In the genomic region with DNA sequence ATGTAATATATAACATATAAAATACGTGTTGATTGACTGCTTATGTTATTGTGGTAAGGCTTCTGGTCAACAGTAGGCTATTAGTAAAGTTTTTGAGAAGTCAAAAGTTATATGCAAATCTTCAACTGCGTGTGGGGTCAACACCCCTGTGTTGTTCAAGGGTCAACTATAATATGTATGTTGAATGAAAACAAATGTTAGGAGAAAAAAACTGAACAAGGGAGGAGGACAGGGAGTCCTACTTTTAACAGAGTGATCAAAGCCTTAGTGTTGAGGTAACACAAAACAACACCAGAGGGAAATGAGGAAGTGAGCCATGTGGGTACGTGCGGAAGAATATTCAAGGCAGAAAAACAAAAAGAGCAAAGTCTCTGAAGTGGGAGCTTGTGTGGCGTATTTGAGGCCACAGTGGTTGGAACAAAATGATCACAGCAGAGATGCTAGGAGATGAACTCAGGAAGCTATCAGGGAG, we compare ENCODE assay signal across 8 cellular contexts.
DNase-seq lines count a peak whose midpoint lies in the region; ATAC-seq and TF ChIP-seq lines count a peak whose summit lies in the region.

No MANE protein-coding gene starts in this region.

- H3K4me3 ChIP-seq in aorta (ENCODE audit: low read length in 2 of 2): no peak overlapping the region

- H3K27ac ChIP-seq in aorta (ENCODE audit: low read depth in 1 of 2, low read length in 2 of 2): no peak overlapping the region

- H3K9me3 Mint-ChIP-seq in activated naive CD4-positive, alpha-beta T cell treated with anti-CD3 and anti-CD28 coated beads for 36 hours: no peaks in the 10 kb centered on the region

- no peaks in the 10 kb centered on the region for H3K4me1 ChIP-seq in aorta (ENCODE audit: control insufficient read depth in 1 of 2, insufficient read depth in 2 of 2, low read length in 2 of 2)

- WGBS in aorta, 2 donors: 90 to 91% methylated on average over 5 of the region's 5 CpGs

- H3K36me3 ChIP-seq in aorta (ENCODE audit: control insufficient read depth in 1 of 2, insufficient read depth in 2 of 2, low read length in 1 of 2): no peaks in the 10 kb centered on the region

- no peaks in the 10 kb centered on the region for H3K9me3 ChIP-seq in aorta (ENCODE audit: control insufficient read depth, low read length)

- H3K27me3 Mint-ChIP-seq in activated naive CD4-positive, alpha-beta T cell treated with anti-CD3 and anti-CD28 coated beads for 36 hours (ENCODE audit: low read depth): no peaks in the 10 kb centered on the region

- CTCF ChIA-PET in activated naive CD4-positive, alpha-beta T cell treated with anti-CD3 and anti-CD28 coated beads for 36 hours (lab: Charles Lee): interaction anchor here (0.7 to 1.9 kb wide), 5 partner anchors 10 to 796 kb away, joined by 3 to 7 read pairs (median 4); no protein-coding TSS in a partner anchor

- ATAC-seq in GM18505 (IDR thresholded peaks at IDR 0.05; ENCODE audit: unreplicated experiment) (peak; percentile 76), HG02840 (IDR thresholded peaks at IDR 0.05; ENCODE audit: low FRiP score, unreplicated experiment) (peak; percentile 61), aorta (ENCODE audit: low FRiP score) (no peak)

- TF ChIP-seq POLR2A in GM18505 (IDR thresholded peaks at IDR 0.05; ENCODE audit: borderline replicate concordance, extremely low read depth, insufficient read depth, insufficient read length): no peak

- peak overlapping the region; percentile 31 for H3K4me3 Mint-ChIP-seq in activated naive CD4-positive, alpha-beta T cell treated with anti-CD3 and anti-CD28 coated beads for 36 hours

- DNase-seq in RPMI8226 (peak; percentile 74), T1000 (lab: John Stamatoyannopoulos, UW) (no peak), NCI-H2107 treated with DMSO at 0.1 percent for 48 hours (lab: John Stamatoyannopoulos, UW; ENCODE audit: unreplicated experiment) (no peak), aorta (no peak)
- DNase-seq in activated naive CD4-positive, alpha-beta T cell treated with anti-CD3 and anti-CD28 coated beads for 36 hours: peak; percentile 81
- peak; percentile 25 to 59 (median 45) for DNase-seq in stimulated activated CD4-positive, alpha-beta T cell treated with anti-CD3 and anti-CD28 coated beads, TNF-alpha, amount 100 ng/mL, for 24 hours (ENCODE audit: low read depth in 3 of 3)

- no peaks in the 10 kb centered on the region for H3K27me3 ChIP-seq in aorta (ENCODE audit: control insufficient read depth in 1 of 2, insufficient read depth in 2 of 2, low read length in 1 of 2)

- peaks cover 42% of the 10 kb centered on the region for H3K4me1 Mint-ChIP-seq in activated naive CD4-positive, alpha-beta T cell treated with anti-CD3 and anti-CD28 coated beads for 36 hours (ENCODE audit: low read depth)

- H3K36me3 Mint-ChIP-seq in activated naive CD4-positive, alpha-beta T cell treated with anti-CD3 and anti-CD28 coated beads for 36 hours (ENCODE audit: low read depth): peaks cover 2% of the 10 kb centered on the region

- peak overlapping the region; percentile 85 for H3K27ac Mint-ChIP-seq in activated naive CD4-positive, alpha-beta T cell treated with anti-CD3 and anti-CD28 coated beads for 36 hours

- intact Hi-C loops in activated naive CD4-positive, alpha-beta T cell treated with anti-CD3 and anti-CD28 coated beads for 36 hours (cut with micrococcal nuclease): loop anchor here (1.0 to 2.0 kb wide), 6 partner anchors 39 to 119 kb away; no protein-coding TSS in a partner anchor
- intact Hi-C loops in aorta (cut with DNase I): no loop called here

Comparison
In these comparisons a context has a peak if more than half of its experiments do, and no peak if none do; other contexts are left out.
1. DNase-seq: peak in RPMI8226 (single experiment), activated naive CD4-positive, alpha-beta T cell treated with anti-CD3 and anti-CD28 coated beads for 36 hours (single experiment) and stimulated activated CD4-positive, alpha-beta T cell treated with anti-CD3 and anti-CD28 coated beads, TNF-alpha, amount 100 ng/mL, for 24 hours (3 of 3); none in T1000 (single experiment), NCI-H2107 treated with DMSO at 0.1 percent for 48 hours (single experiment) and aorta (0 of 2).